Comparison of ENCODE assay signal across 23 cellular contexts in the genomic region with DNA sequence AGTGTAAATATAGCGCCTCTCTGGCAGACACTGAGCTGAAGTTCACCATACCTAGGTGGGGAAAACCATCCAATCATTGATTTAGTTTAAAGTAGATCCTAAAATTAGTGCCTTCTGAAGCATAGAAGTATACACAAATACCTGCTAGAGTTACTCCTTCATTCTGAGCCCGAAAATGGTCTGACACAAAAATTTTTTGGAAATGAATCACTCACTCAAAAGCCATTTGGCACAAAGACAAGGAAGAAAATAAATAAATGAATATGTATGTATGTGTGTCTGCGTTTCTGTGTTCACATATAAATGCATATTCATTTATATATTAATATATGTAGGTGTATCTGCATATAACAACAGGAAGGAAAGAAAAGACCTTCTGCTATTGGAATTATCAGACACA.
"Had no signal": no experiment of that assay in that cellular context is flagged by ENCODE, and none has a peak within 500 bp of the region (broad histone marks: within the 10 kb centered on the region; RNA-seq: fewer than 3 reads in every experiment).

No MANE protein-coding gene starts in this region.

- H3K9me3 ChIP-seq: gastroesophageal sphincter, ovary, tibial artery, upper lobe of left lung, uterus had no signal

- H3K27ac ChIP-seq: dorsolateral prefrontal cortex, esophagus squamous epithelium, gastroesophageal sphincter, left ventricle myocardium inferior, neural progenitor cell, ovary, tibial artery, upper lobe of left lung, uterus had no signal

- H3K27ac Mint-ChIP-seq: natural killer cell treated with Interleukin-12 subunit alpha and Interleukin-12 subunit beta and Interleukin-15 and Interleukin-18, amount 100 ng/mL, for 72 hours; neural progenitor cell had no signal

- H3K9ac ChIP-seq: neural progenitor cell had no signal

- H3K4me1 Mint-ChIP-seq: neural progenitor cell had no signal

- H3K27me3 Mint-ChIP-seq: natural killer cell treated with Interleukin-12 subunit alpha and Interleukin-12 subunit beta and Interleukin-15 and Interleukin-18, amount 100 ng/mL, for 72 hours had no signal

- H3K4me3 ChIP-seq: dorsolateral prefrontal cortex, esophagus squamous epithelium, gastroesophageal sphincter, left ventricle myocardium inferior, lung, neural progenitor cell, ovary, tibial artery, upper lobe of left lung, uterus had no signal

- H3K27me3 ChIP-seq: dorsolateral prefrontal cortex, esophagus squamous epithelium, gastroesophageal sphincter, neural progenitor cell, ovary, tibial artery, upper lobe of left lung, uterus had no signal

- H3K4me1 ChIP-seq: esophagus squamous epithelium, gastroesophageal sphincter, left ventricle myocardium inferior, neural progenitor cell, tibial artery, upper lobe of left lung, uterus had no signal

- H3K4me2 ChIP-seq: neural progenitor cell had no signal

- H3K36me3 Mint-ChIP-seq: neural progenitor cell had no signal

- ATAC-seq: gastroesophageal sphincter; left cardiac atrium; natural killer cell treated with Interleukin-12 subunit alpha and Interleukin-12 subunit beta and Interleukin-15 and Interleukin-18, amount 100 ng/mL, for 72 hours; right cardiac atrium; stimulated activated naive CD8-positive, alpha-beta T cell treated with anti-CD3 and anti-CD28 coated beads, Interleukin-15, Interleukin-2, amounts not matched to agents 100 U/mL and 50 U/mL, for 24 hours had no signal

- DNase-seq: cortex of kidney; dorsolateral prefrontal cortex; effector CD8-positive, alpha-beta T cell; esophagus squamous epithelium; foreskin fibroblast; glutamatergic neuron; left cardiac atrium; left ventricle myocardium inferior; mesenchymal stem cell; midbrain; nucleus accumbens; ovary; right cardiac atrium; small intestine; stimulated activated CD4-positive, alpha-beta T cell treated with anti-CD3 and anti-CD28 coated beads, Interleukin-2, amount 100 ng/mL, for 48 hours; stimulated activated naive CD8-positive, alpha-beta T cell treated with anti-CD3 and anti-CD28 coated beads, Interleukin-15, Interleukin-2, amounts not matched to agents 100 U/mL and 50 U/mL, for 24 hours; tibial artery; upper lobe of left lung; uterus had no signal

- H3K4me3 Mint-ChIP-seq: natural killer cell treated with Interleukin-12 subunit alpha and Interleukin-12 subunit beta and Interleukin-15 and Interleukin-18, amount 100 ng/mL, for 72 hours; neural progenitor cell had no signal

- H3K36me3 ChIP-seq: esophagus squamous epithelium, gastroesophageal sphincter, left ventricle myocardium inferior, neural progenitor cell, ovary, tibial artery, upper lobe of left lung, uterus had no signal

- H2AFZ ChIP-seq: neural progenitor cell had no signal
